ENCODE assay signal across 21 cellular contexts in genomic region chr2:176641436-176641835, GRCh38.
"Had no signal": no experiment of that assay in that cellular context is flagged by ENCODE, and none has a peak within 500 bp of the region (broad histone marks: within the 10 kb centered on the region; RNA-seq: fewer than 3 reads in every experiment).

No MANE protein-coding gene starts in this region.

- H3K9me3 ChIP-seq: gastroesophageal sphincter, heart left ventricle, prostate gland, right atrium auricular region, stomach, thyroid gland had no signal

- DNase-seq: effector memory CD8-positive, alpha-beta T cell; heart left ventricle; kidney; mesendoderm; midbrain; naive thymus-derived CD4-positive, alpha-beta T cell; stimulated activated CD4-positive, alpha-beta T cell treated with anti-CD3 and anti-CD28 coated beads, Interleukin-2, amount 100 ng/mL, for 24 hours; stimulated activated CD4-positive, alpha-beta T cell treated with anti-CD3 and anti-CD28 coated beads, Interleukin-4, amount 100 ng/mL, for 24 hours; stimulated activated naive CD4-positive, alpha-beta T cell treated with Interleukin-2 at 50 U/mL for 16 hours; stomach; thyroid gland had no signal

- H3K27me3 ChIP-seq: right atrium auricular region had no signal

- H3K4me2 ChIP-seq: hepatocyte, neural progenitor cell had no signal

- H3K36me3 ChIP-seq: gastroesophageal sphincter, heart left ventricle, neural progenitor cell, prostate gland, right atrium auricular region, stomach, thyroid gland had no signal

- H3K27ac ChIP-seq: coronary artery, gastroesophageal sphincter, heart left ventricle, hepatocyte, neural progenitor cell, prostate gland, right atrium auricular region, stomach, thyroid gland had no signal

- ATAC-seq: effector memory CD8-positive, alpha-beta T cell; gastroesophageal sphincter; heart left ventricle; left lobe of liver; naive thymus-derived CD4-positive, alpha-beta T cell; sciatic nerve; stimulated activated effector memory CD8-positive, alpha-beta T cell treated with anti-CD3 and anti-CD28 coated beads, Interleukin-12 subunit alpha, Interleukin-12 subunit beta, amount 100 ng/mL, for 72 hours had no signal

- H3K4me1 ChIP-seq: neural progenitor cell, right atrium auricular region had no signal

- H3K4me3 ChIP-seq: coronary artery, gastroesophageal sphincter, heart left ventricle, hepatocyte, lung, neural progenitor cell, prostate gland, right atrium auricular region, stomach, thyroid gland had no signal

- H3K79me2 ChIP-seq: hepatocyte had no signal

- H2AFZ ChIP-seq: hepatocyte, neural progenitor cell had no signal
